In genomic region chr19:3670258-3670795, GRCh38 we compare ENCODE assay signal across 1 cellular context.
A peak's percentile ranks its signal among the peaks of the same experiment; 100 is the strongest.
TF ChIP-seq lines count a peak whose summit lies in the region.

No MANE protein-coding gene starts in this region.

TF ChIP-seq in K562, 482 proteins besides CTCF, POLR2A, EP300 and RAD21 (continued from another document and continues in another):
- TF ChIP-seq CHD7 (IDR thresholded peaks at IDR 0.05; ENCODE audit: low read depth, low read length): no peak
- TF ChIP-seq ZNF134 (CRISPR knock-in tag; conservative IDR thresholded peaks at IDR 0.05): no peak
- TF ChIP-seq OTX1 (CRISPR knock-in tag; IDR thresholded peaks at IDR 0.05): no peak; the same call in 1 of the 2 replicates
- no peak for TF ChIP-seq NEUROD1 (IDR thresholded peaks at IDR 0.05; ENCODE audit: borderline replicate concordance, low read depth, low read length, partially characterized antibody)
- 0 out of 2 replicates have a peak, but pooled peaks have one; percentile 7 for TF ChIP-seq MAFF (IDR thresholded peaks at IDR 0.05; ENCODE audit: low read length)
- TF ChIP-seq CC2D1A (IDR thresholded peaks at IDR 0.05): no peak
- TF ChIP-seq CREB1 (IDR thresholded peaks at IDR 0.05): peak; percentile 91
- peak; percentile 75 for TF ChIP-seq CREB1 (CRISPR knock-in tag; IDR thresholded peaks at IDR 0.05)
- no peak for TF ChIP-seq SP2 (IDR thresholded peaks at IDR 0.05; ENCODE audit: extremely low read depth, low read depth, low read length, poor library complexity, severe bottlenecking)
- TF ChIP-seq TRIM24 (IDR thresholded peaks at IDR 0.05): no peak
- TF ChIP-seq ELF4 (CRISPR knock-in tag; IDR thresholded peaks at IDR 0.05): 0 out of 2 replicates have a peak, but pooled peaks have one; percentile 59
- TF ChIP-seq SETDB1 (IDR thresholded peaks at IDR 0.05; ENCODE audit: low read length): no peak
- TF ChIP-seq SRSF7 (optimal IDR thresholded peaks at IDR 0.05; ENCODE audit: low read depth, low read length): no peak
- TF ChIP-seq ZZZ3 (IDR thresholded peaks at IDR 0.05): no peak
- no peak for TF ChIP-seq MCM5 (IDR thresholded peaks at IDR 0.05; ENCODE audit: low read depth)
- TF ChIP-seq BRD9 (IDR thresholded peaks at IDR 0.05; ENCODE audit: low read depth, partially characterized antibody): peak; percentile 50
- no peak for TF ChIP-seq ZBTB40 (IDR thresholded peaks at IDR 0.05)
- no peak for TF ChIP-seq ZBTB40 (CRISPR knock-in tag; IDR thresholded peaks at IDR 0.05)
- TF ChIP-seq ZNF584 (CRISPR knock-in tag; IDR thresholded peaks at IDR 0.05; ENCODE audit: low read depth): peak; percentile 91
- TF ChIP-seq KLF1 (tag; IDR thresholded peaks at IDR 0.05): no peak
- no peak for TF ChIP-seq ARHGAP35 (IDR thresholded peaks at IDR 0.05; ENCODE audit: partially characterized antibody)
- no peak for TF ChIP-seq E2F6 (IDR thresholded peaks at IDR 0.05; ENCODE audit: borderline replicate concordance in 1 of 2, extremely low read depth in 1 of 2, insufficient read depth in 1 of 2, insufficient read length in 1 of 2, low read depth in 1 of 2, low read length in 1 of 2, poor library complexity in 1 of 2, severe bottlenecking in 1 of 2)
- TF ChIP-seq KLF6 (CRISPR knock-in tag; IDR thresholded peaks at IDR 0.05; ENCODE audit: borderline replicate concordance): no peak
- no peak for TF ChIP-seq EP400 (IDR thresholded peaks at IDR 0.05)
- TF ChIP-seq CTCFL (IDR thresholded peaks at IDR 0.05; ENCODE audit: borderline replicate concordance, insufficient read depth, low read depth, low read length, poor library complexity, severe bottlenecking): no peak
- TF ChIP-seq TEAD2 (tag; IDR thresholded peaks at IDR 0.05): no peak
- no peak for TF ChIP-seq MEF2D (tag; conservative IDR thresholded peaks at IDR 0.05; ENCODE audit: low read depth)
- 0 out of 2 replicates have a peak, but pooled peaks have one; percentile 30 for TF ChIP-seq XRCC5 (IDR thresholded peaks at IDR 0.05; ENCODE audit: low read depth, low read length)
- no peak for TF ChIP-seq PHB (CRISPR knock-in tag; IDR thresholded peaks at IDR 0.05)
- no peak for TF ChIP-seq USF2 (CRISPR knock-in tag; IDR thresholded peaks at IDR 0.05)
- peak; percentile 29; the same call in 1 of the 2 replicates for TF ChIP-seq ZNF511 (CRISPR knock-in tag; IDR thresholded peaks at IDR 0.05)
- TF ChIP-seq KAT8 (IDR thresholded peaks at IDR 0.05; ENCODE audit: low read depth): no peak
- no peak for TF ChIP-seq ZBTB17 (CRISPR knock-in tag; IDR thresholded peaks at IDR 0.05)
- TF ChIP-seq SP1 (CRISPR knock-in tag; IDR thresholded peaks at IDR 0.05): no peak; the same call in 1 of the 2 replicates
- TF ChIP-seq MAFK (IDR thresholded peaks at IDR 0.05; ENCODE audit: low read length): peak; percentile 49
- TF ChIP-seq ZNF79 (CRISPR knock-in tag; IDR thresholded peaks at IDR 0.05; ENCODE audit: low read depth): no peak
